In the genomic region with DNA sequence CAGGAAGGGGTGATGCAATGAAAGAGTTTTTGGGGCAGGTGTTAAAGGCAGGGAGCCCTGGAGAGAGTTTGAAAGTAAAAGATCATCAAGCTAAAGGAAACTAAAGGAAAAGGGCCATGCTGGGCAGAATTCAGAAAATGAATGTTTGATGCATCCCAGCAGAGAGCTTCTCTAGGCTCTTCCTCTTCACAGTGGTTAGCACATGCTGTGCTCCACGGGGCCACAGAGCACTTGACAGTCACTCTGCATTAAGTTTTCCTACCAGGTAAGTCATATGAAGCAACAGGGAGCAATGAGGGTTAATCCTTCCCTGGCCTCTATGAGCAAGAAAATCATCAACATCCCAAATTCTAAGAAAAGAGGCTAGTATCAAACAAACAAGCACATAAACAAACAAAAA, we compare ENCODE assay signal across 15 cellular contexts.
"Had no signal": no experiment of that assay in that cellular context is flagged by ENCODE, and none has a peak within 500 bp of the region (broad histone marks: within the 10 kb centered on the region; RNA-seq: fewer than 3 reads in every experiment).

No MANE protein-coding gene starts in this region.

- H3K4me3 ChIP-seq: esophagus squamous epithelium, gastroesophageal sphincter, mucosa of descending colon, ovary, right atrium auricular region had no signal

- H3K27me3 ChIP-seq: esophagus squamous epithelium, gastroesophageal sphincter, ovary, right atrium auricular region had no signal

- H3K27ac Mint-ChIP-seq: dendritic cell treated with granulocyte-macrophage colony-stimulating factor and Interleukin-4, amounts not matched to agents 40 ng/mL and 50 ng/mL, for 4 days; effector memory CD8-positive, alpha-beta T cell; naive thymus-derived CD8-positive, alpha-beta T cell had no signal

- H3K27me3 Mint-ChIP-seq: dendritic cell treated with granulocyte-macrophage colony-stimulating factor and Interleukin-4, amounts not matched to agents 40 ng/mL and 50 ng/mL, for 4 days; effector memory CD8-positive, alpha-beta T cell; naive thymus-derived CD8-positive, alpha-beta T cell had no signal

- H3K4me1 Mint-ChIP-seq: naive thymus-derived CD8-positive, alpha-beta T cell had no signal

- H3K27ac ChIP-seq: esophagus squamous epithelium, gastroesophageal sphincter, ovary, right atrium auricular region had no signal

- H3K36me3 ChIP-seq: esophagus squamous epithelium, gastroesophageal sphincter, ovary, right atrium auricular region had no signal

- ATAC-seq: effector memory CD8-positive, alpha-beta T cell; gastroesophageal sphincter; mucosa of descending colon; naive thymus-derived CD8-positive, alpha-beta T cell had no signal

- H3K4me1 ChIP-seq: esophagus squamous epithelium, gastroesophageal sphincter, right atrium auricular region had no signal

- H3K9me3 ChIP-seq: esophagus squamous epithelium, ovary had no signal

- H3K36me3 Mint-ChIP-seq: naive thymus-derived CD8-positive, alpha-beta T cell had no signal

- DNase-seq: effector memory CD8-positive, alpha-beta T cell; esophagus squamous epithelium; foreskin fibroblast; glutamatergic neuron; kidney glomerular epithelial cell; mucosa of descending colon; naive thymus-derived CD8-positive, alpha-beta T cell; ovary; small intestine; stimulated activated CD4-positive, alpha-beta T cell treated with anti-CD3 and anti-CD28 coated beads, Interleukin-12 subunit alpha, Interleukin-12 subunit beta, amount 100 ng/mL, for 4 hours; stimulated activated naive CD4-positive, alpha-beta T cell treated with Interleukin-2 at 50 U/mL for 16 hours; trophoblast cell had no signal

- H3K4me3 Mint-ChIP-seq: dendritic cell treated with granulocyte-macrophage colony-stimulating factor and Interleukin-4, amounts not matched to agents 40 ng/mL and 50 ng/mL, for 4 days; effector memory CD8-positive, alpha-beta T cell; naive thymus-derived CD8-positive, alpha-beta T cell had no signal
